31 cellular contexts compared by ENCODE assay signal in the genomic region with DNA sequence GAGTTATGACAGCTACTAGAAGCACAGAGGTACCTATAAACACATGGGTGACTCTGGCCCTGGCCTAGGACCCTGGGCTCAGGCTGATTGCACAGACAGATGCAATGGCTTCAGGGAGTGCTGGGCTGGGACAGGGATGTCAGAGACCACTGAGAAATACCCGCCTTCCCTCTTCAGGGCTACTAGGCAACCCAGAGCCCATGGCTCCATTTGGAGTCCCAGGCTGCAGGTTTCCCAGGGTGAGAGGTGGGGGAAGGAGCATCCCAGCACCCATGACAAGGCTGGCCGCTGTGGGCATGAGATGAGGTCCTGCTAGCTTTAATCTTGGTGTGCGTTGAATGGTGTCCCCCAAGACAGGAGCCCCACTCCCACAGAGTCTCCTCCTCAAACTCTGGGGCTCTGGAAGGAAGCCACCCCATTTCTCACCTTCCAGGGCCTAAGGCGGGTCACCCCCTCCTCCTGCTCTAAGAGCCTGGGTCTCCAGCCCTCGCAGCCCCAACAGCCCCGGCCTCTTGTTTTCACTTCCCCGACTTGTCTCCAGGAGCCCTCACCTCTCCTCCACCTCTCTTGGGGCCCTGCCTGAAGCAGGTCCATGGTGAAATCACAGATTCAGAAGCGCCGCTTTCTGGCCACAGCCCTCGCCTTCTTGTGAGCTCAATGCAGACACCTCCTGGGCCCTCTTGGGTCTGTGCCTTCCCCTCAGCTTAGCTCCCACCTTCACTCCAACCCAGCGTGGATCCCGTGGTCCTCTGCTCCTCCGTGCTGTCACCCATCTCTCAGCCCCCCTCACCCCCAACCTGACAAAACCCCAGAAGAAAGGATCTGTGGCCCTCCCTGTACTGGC. TPM values are rescaled to one million over a fixed set of nuclear protein-coding genes. Genes with fewer than 3 reads are reported as not detected.
DNase-seq lines count a peak whose midpoint lies in the region; ATAC-seq, FAIRE-seq and TF ChIP-seq lines count a peak whose summit lies in the region.
"Had no signal": no experiment of that assay in that cellular context is flagged by ENCODE, and none has a peak within 500 bp of the region (broad histone marks: within the 10 kb centered on the region; RNA-seq: fewer than 3 reads in every experiment).

No MANE protein-coding gene starts in this region.

- TF ChIP-seq POLR2A in HepG2 (IDR thresholded peaks at IDR 0.05; ENCODE audit: insufficient read depth in 1 of 2, low read depth in 2 of 2, low read length in 2 of 2) = no peak

- CTCF ChIA-PET in HepG2 (lab: Yijun Ruan, JAX; ENCODE audit: low intra/inter-chr PET ratio, low total read pairs) = no interaction called here

- WGBS in HepG2 (ENCODE audit: low lambda C conversion rate) = 95% methylated on average over 11 of the region's 13 CpGs
- WGBS in aorta, 2 donors = 95 to 96% methylated on average over 13 of the region's 13 CpGs

- no TSS peak for BruUV-seq in HepG2 (replicated peaks; lab: Mats Ljungman, UMichigan)

- peaks cover 1 to 6% of the 10 kb centered on the region in 2 experiments; a peak in 2 of 5 replicates for H3K36me3 ChIP-seq in HepG2 (replicated peaks in 1 of 2; ENCODE audit: control insufficient read depth in 1 of 2, insufficient read depth in 2 of 2, low read length in 2 of 2)
- H3K36me3 ChIP-seq in osteoblast (ENCODE audit: insufficient read depth, low read length) = no peaks in the 10 kb centered on the region
- no peaks in the 10 kb centered on the region for H3K36me3 ChIP-seq in aorta (ENCODE audit: control insufficient read depth in 1 of 2, insufficient read depth in 2 of 2, low read length in 1 of 2)
- H3K36me3 ChIP-seq: BE2C had no signal

- H3K36me3 Mint-ChIP-seq in activated naive CD8-positive, alpha-beta T cell treated with anti-CD3 and anti-CD28 coated beads, Interleukin-2, amount 10 ng/mL, durations not matched to agents 7 days and 5 days = peaks cover 5% of the 10 kb centered on the region
- H3K36me3 Mint-ChIP-seq in activated naive CD8-positive, alpha-beta T cell treated with anti-CD3 and anti-CD28 coated beads, Interleukin-2, amount 50 U/mL, for 24 hours (ENCODE audit: low read depth) = no peaks in the 10 kb centered on the region
- H3K36me3 Mint-ChIP-seq in chondrocyte (ENCODE audit: low read depth) = peaks cover 16% of the 10 kb centered on the region

- H4K20me1 ChIP-seq in HepG2 (ENCODE audit: insufficient read depth, low read length) (no peaks in the 10 kb centered on the region), osteoblast (ENCODE audit: insufficient read depth, low read length) (peaks cover 7% of the 10 kb centered on the region)

- no peak for ATAC-seq in activated naive CD8-positive, alpha-beta T cell treated with anti-CD3 and anti-CD28 coated beads, Interleukin-2, amount 10 ng/mL, durations not matched to agents 7 days and 5 days (ENCODE audit: low read depth)
- no peak for ATAC-seq in activated naive CD8-positive, alpha-beta T cell treated with anti-CD3 and anti-CD28 coated beads, Interleukin-2, amount 50 U/mL, for 24 hours
- ATAC-seq in HepG2 (no peak), aorta (ENCODE audit: low FRiP score) (no peak)

- FAIRE-seq in HepG2 (lab: Jason Lieb, UNC) = no peak
- FAIRE-seq: GM12892 had no signal

- no peak overlapping the region for H3K4me3 ChIP-seq in HepG2 (replicated peaks in 1 of 3; ENCODE audit: insufficient read depth in 1 of 3, low read depth in 2 of 3, low read length in 3 of 3)
- no peak overlapping the region for H3K4me3 ChIP-seq in osteoblast (ENCODE audit: insufficient read depth, low read length)
- no peak overlapping the region for H3K4me3 ChIP-seq in aorta (ENCODE audit: low read length in 2 of 2)
- H3K4me3 ChIP-seq: PC-9 had no signal

- POLR2A ChIA-PET in activated naive CD8-positive, alpha-beta T cell treated with anti-CD3 and anti-CD28 coated beads, Interleukin-2, amount 10 ng/mL, durations not matched to agents 7 days and 5 days (lab: Charles Lee) = no interaction called here
- POLR2A ChIA-PET in HepG2 (lab: Yijun Ruan, JAX) = no interaction called here

- in situ Hi-C loops in HepG2 (cut with HindIII; ENCODE audit: extremely low pct_ligation_motif_present, low pct_unique_long_range_greater_than_20kb) = no loop called here
- in situ Hi-C loops in G401 (cut with HindIII; ENCODE audit: low sequenced_read_pairs) = no loop called here

- no peak overlapping the region for H2AFZ ChIP-seq in HepG2 (ENCODE audit: low read length)
- no peak overlapping the region for H2AFZ ChIP-seq in osteoblast (ENCODE audit: low read length)
- H2AFZ ChIP-seq: PC-9 had no signal

- H3K27ac Mint-ChIP-seq in activated naive CD8-positive, alpha-beta T cell treated with anti-CD3 and anti-CD28 coated beads, Interleukin-2, amount 10 ng/mL, durations not matched to agents 7 days and 5 days = peak overlapping the region; percentile 16
- H3K27ac Mint-ChIP-seq in activated naive CD8-positive, alpha-beta T cell treated with anti-CD3 and anti-CD28 coated beads, Interleukin-2, amount 50 U/mL, for 24 hours = no peak overlapping the region
- H3K27ac Mint-ChIP-seq in chondrocyte (ENCODE audit: unreplicated experiment) = no peak overlapping the region

- H3K9me3 ChIP-seq in HepG2 (ENCODE audit: low read length) (no peaks in the 10 kb centered on the region), osteoblast (ENCODE audit: low read depth, low read length) (no peaks in the 10 kb centered on the region), aorta (ENCODE audit: control insufficient read depth, low read length) (no peaks in the 10 kb centered on the region)
- H3K9me3 ChIP-seq: BE2C had no signal

- H3K27ac ChIP-seq in HepG2 (ENCODE audit: extremely low read length, insufficient read depth, low read length) = no peak overlapping the region
- no peak overlapping the region for H3K27ac ChIP-seq in osteoblast (ENCODE audit: low read depth, low read length)
- H3K27ac ChIP-seq in aorta (ENCODE audit: low read depth in 1 of 2, low read length in 2 of 2) = no peak overlapping the region
- H3K27ac ChIP-seq: PC-9 had no signal

- TF ChIP-seq RAD21 in HepG2 (CRISPR knock-in tag; IDR thresholded peaks at IDR 0.05) = no peak

- no peaks in the 10 kb centered on the region for H3K4me1 ChIP-seq in HepG2 (ENCODE audit: insufficient read depth, low read length)
- H3K4me1 ChIP-seq in osteoblast (ENCODE audit: insufficient read depth, low read length) = no peaks in the 10 kb centered on the region
- H3K4me1 ChIP-seq in aorta (ENCODE audit: control insufficient read depth in 1 of 2, insufficient read depth in 2 of 2, low read length in 2 of 2) = no peaks in the 10 kb centered on the region
- H3K4me1 ChIP-seq: BE2C had no signal

- peaks cover 23% of the 10 kb centered on the region for H3K4me1 Mint-ChIP-seq in activated naive CD8-positive, alpha-beta T cell treated with anti-CD3 and anti-CD28 coated beads, Interleukin-2, amount 10 ng/mL, durations not matched to agents 7 days and 5 days
- peaks cover 7% of the 10 kb centered on the region for H3K4me1 Mint-ChIP-seq in activated naive CD8-positive, alpha-beta T cell treated with anti-CD3 and anti-CD28 coated beads, Interleukin-2, amount 50 U/mL, for 24 hours
- H3K4me1 Mint-ChIP-seq in chondrocyte (ENCODE audit: low read depth) = peaks cover 6% of the 10 kb centered on the region

- H3K79me2 ChIP-seq in HepG2 (ENCODE audit: insufficient read depth, low read length) = no peaks in the 10 kb centered on the region
- no peaks in the 10 kb centered on the region for H3K79me2 ChIP-seq in osteoblast (ENCODE audit: insufficient read depth, low read length)

- H3K4me2 ChIP-seq in HepG2 (ENCODE audit: low read depth, low read length) (no peak overlapping the region), osteoblast (ENCODE audit: insufficient read depth, low read length) (no peak overlapping the region)
- H3K4me2 ChIP-seq: PC-9 had no signal

- DNase-seq in activated naive CD8-positive, alpha-beta T cell treated with anti-CD3 and anti-CD28 coated beads, Interleukin-2, amount 10 ng/mL, durations not matched to agents 7 days and 5 days = no peak
- no peak for DNase-seq in activated naive CD8-positive, alpha-beta T cell treated with anti-CD3 and anti-CD28 coated beads, Interleukin-2, amount 50 U/mL, for 24 hours
- DNase-seq in chondrocyte (ENCODE audit: low spot score) (peak; percentile 70), HepG2 (ENCODE audit: low spot score) (no peak), osteoblast (ENCODE audit: insufficient read length, low spot score, missing footprints) (peak; percentile 69), G401 (ENCODE audit: low spot score) (no peak), germinal center (ENCODE audit: low spot score) (no peak), aorta (no peak)
- DNase-seq: 8988T; ACHN; BE2C; CD8-positive, alpha-beta memory T cell; DMS 273 treated with DMSO at 0.1 percent for 48 hours; DMS79 treated with DMSO at 0.1 percent for 48 hours; KG1; MM.1S; NCI-H1048; NCI-H1417 treated with DMSO at 0.1 percent for 48 hours; NCI-H1694 treated with DMSO at 0.1 percent for 48 hours; NCI-H2081; NCI-H2227 treated with DMSO at 0.1 percent for 48 hours; NCI-H526 treated with DMSO at 0.1 percent for 48 hours; PC-9; Right ventricle myocardium superior had no signal

- TF ChIP-seq CTCF in chondrocyte (IDR thresholded peaks at IDR 0.05) = no peak
- TF ChIP-seq CTCF in HepG2 (CRISPR knock-in tag; IDR thresholded peaks at IDR 0.05) = no peak
- TF ChIP-seq CTCF in osteoblast (IDR thresholded peaks at IDR 0.05; ENCODE audit: extremely low read depth, low read depth, low read length) = no peak

- intact Hi-C loops in HepG2 (cut with micrococcal nuclease; ENCODE audit: unreplicated experiment) (no loop called here), aorta (cut with DNase I) (no loop called here)

- H3K27me3 Mint-ChIP-seq in activated naive CD8-positive, alpha-beta T cell treated with anti-CD3 and anti-CD28 coated beads, Interleukin-2, amount 10 ng/mL, durations not matched to agents 7 days and 5 days = no peaks in the 10 kb centered on the region
- H3K27me3 Mint-ChIP-seq in activated naive CD8-positive, alpha-beta T cell treated with anti-CD3 and anti-CD28 coated beads, Interleukin-2, amount 50 U/mL, for 24 hours = no peaks in the 10 kb centered on the region
- H3K27me3 Mint-ChIP-seq in chondrocyte (ENCODE audit: low read depth) = no peaks in the 10 kb centered on the region
- H3K27me3 Mint-ChIP-seq: CD8-positive, alpha-beta memory T cell had no signal

- H3K27me3 ChIP-seq in HepG2 (ENCODE audit: control insufficient read depth in 1 of 2, insufficient read depth in 2 of 2, low read length in 2 of 2) (no peaks in the 10 kb centered on the region), osteoblast (ENCODE audit: insufficient read depth, low read length) (no peaks in the 10 kb centered on the region), aorta (ENCODE audit: control insufficient read depth in 1 of 2, insufficient read depth in 2 of 2, low read length in 1 of 2) (no peaks in the 10 kb centered on the region)
- H3K27me3 ChIP-seq: BE2C had no signal

- TF ChIP-seq EP300 in HepG2 (IDR thresholded peaks at IDR 0.05; ENCODE audit: low read depth in 2 of 2, low read length in 2 of 2) = no peak
- no peak for TF ChIP-seq EP300 in HepG2 (CRISPR knock-in tag; IDR thresholded peaks at IDR 0.05; ENCODE audit: borderline replicate concordance)

- no peak overlapping the region for H3K9ac ChIP-seq in HepG2 (ENCODE audit: insufficient read depth, low read depth, low read length)

- H3K9me3 Mint-ChIP-seq in activated naive CD8-positive, alpha-beta T cell treated with anti-CD3 and anti-CD28 coated beads, Interleukin-2, amount 10 ng/mL, durations not matched to agents 7 days and 5 days = no peaks in the 10 kb centered on the region
- no peaks in the 10 kb centered on the region for H3K9me3 Mint-ChIP-seq in activated naive CD8-positive, alpha-beta T cell treated with anti-CD3 and anti-CD28 coated beads, Interleukin-2, amount 50 U/mL, for 24 hours
- no peaks in the 10 kb centered on the region for H3K9me3 Mint-ChIP-seq in chondrocyte (ENCODE audit: low read depth)
- H3K9me3 Mint-ChIP-seq: CD8-positive, alpha-beta memory T cell had no signal

- no peak overlapping the region for H3K4me3 Mint-ChIP-seq in activated naive CD8-positive, alpha-beta T cell treated with anti-CD3 and anti-CD28 coated beads, Interleukin-2, amount 10 ng/mL, durations not matched to agents 7 days and 5 days
- no peak overlapping the region for H3K4me3 Mint-ChIP-seq in activated naive CD8-positive, alpha-beta T cell treated with anti-CD3 and anti-CD28 coated beads, Interleukin-2, amount 50 U/mL, for 24 hours
- no peak overlapping the region for H3K4me3 Mint-ChIP-seq in chondrocyte (ENCODE audit: unreplicated experiment)
- H3K4me3 Mint-ChIP-seq: CD14-positive monocyte had no signal

RNA-seq across cellular contexts. Expression of a gene that starts 41.4 kb away (rescaled TPM):
- not detected for total RNA-seq in activated naive CD8-positive, alpha-beta T cell treated with anti-CD3 and anti-CD28 coated beads, Interleukin-2, amount 10 ng/mL, durations not matched to agents 7 days and 5 days
- total RNA-seq in chondrocyte (not detected in 3 replicates), HepG2 (2016; rRNA removed; fragmentation: Illumina TruSeq; extraction: Trizol) (3.9 and 4.9 TPM in 2 replicates), osteoblast (not detected in 2 replicates), aorta (not detected)
- 1.4 and 3.6 TPM in 2 replicates for total RNA-seq in HepG2 (2016; cell fraction: cytosol; rRNA removed; fragmentation: Illumina TruSeq; extraction: Trizol; ENCODE audit: low read depth)
- 3.5 and 4.5 TPM in 2 replicates for total RNA-seq in HepG2 (2016; cell fraction: insoluble cytoplasmic fraction; rRNA removed; fragmentation: Illumina TruSeq; extraction: Trizol)
- total RNA-seq in HepG2 (2016; cell fraction: membrane; rRNA removed; fragmentation: Illumina TruSeq; extraction: Trizol) = 3.1 and 4.4 TPM in 2 replicates
- 2.2 and 2.3 TPM in 2 replicates for total RNA-seq in HepG2 (2016; cell fraction: nucleus; rRNA removed; fragmentation: Illumina TruSeq; extraction: Trizol)
- polyA plus RNA-seq in HepG2 (2011; rRNA removed) (0.62 and 0.63 TPM in 2 replicates), aorta (not detected)
- polyA plus RNA-seq in HepG2 (2011; cell fraction: cytosol; rRNA removed) = 0.30 and 0.45 TPM in 2 replicates
- polyA plus RNA-seq in HepG2 (2011; cell fraction: nucleus; rRNA removed) = 1.3 and 2.0 TPM in 2 replicates
- polyA plus RNA-seq in HepG2 (2012) = 0.61 and 0.76 TPM in 2 replicates
- polyA plus RNA-seq in HepG2 (2016; cell fraction: cytosol; fragmentation: Illumina TruSeq; extraction: Trizol; ENCODE audit: low read depth) = 1.7 and 2.7 TPM in 2 replicates
- 4.2 and 5.5 TPM in 2 replicates for polyA plus RNA-seq in HepG2 (2016; cell fraction: insoluble cytoplasmic fraction; fragmentation: Illumina TruSeq; extraction: Trizol; ENCODE audit: low read depth)
- 4.4 and 4.5 TPM in 2 replicates for polyA plus RNA-seq in HepG2 (2016; cell fraction: membrane; fragmentation: Illumina TruSeq; extraction: Trizol; ENCODE audit: low read depth)
- 6.4 and 7.2 TPM in 2 replicates for polyA plus RNA-seq in HepG2 (2016; cell fraction: nucleus; fragmentation: Illumina TruSeq; extraction: Trizol; ENCODE audit: insufficient read depth, low read depth)
- 0.58 TPM in 1 of 2 replicates, not detected in the other for polyA minus RNA-seq in HepG2 (2011; rRNA and poly(A)+ RNA removed; ENCODE audit: low replicate concordance)
- polyA minus RNA-seq in HepG2 (2011; cell fraction: cytosol; rRNA and poly(A)+ RNA removed) = 0.79 TPM in 1 of 2 replicates, not detected in the other
- polyA minus RNA-seq in HepG2 (2011; cell fraction: nucleus; rRNA and poly(A)+ RNA removed) = 0.64 and 0.87 TPM in 2 replicates
- total RNA-seq in G401 (2014; rRNA removed; shearing (Covaris generic)) = not detected in 2 replicates
- total RNA-seq: H4, HT1080, NCI-H460, PC-9, Right ventricle myocardium superior, RPMI7951, SK-MEL-5 had no signal
- polyA plus RNA-seq: CD14-positive monocyte; CD8-positive, alpha-beta memory T cell had no signal

Comparison
In these comparisons a context has a peak if more than half of its experiments do, and no peak if none do; other contexts are left out.
1. DNase-seq: peak in chondrocyte (single experiment) and osteoblast (single experiment); none in activated naive CD8-positive, alpha-beta T cell treated with anti-CD3 and anti-CD28 coated beads, Interleukin-2, amount 10 ng/mL, durations not matched to agents 7 days and 5 days (single experiment), activated naive CD8-positive, alpha-beta T cell treated with anti-CD3 and anti-CD28 coated beads, Interleukin-2, amount 50 U/mL, for 24 hours (single experiment), HepG2 (single experiment), G401 (single experiment), germinal center (single experiment) and aorta (0 of 2).